1 cellular context compared by ENCODE assay signal in the genomic region with DNA sequence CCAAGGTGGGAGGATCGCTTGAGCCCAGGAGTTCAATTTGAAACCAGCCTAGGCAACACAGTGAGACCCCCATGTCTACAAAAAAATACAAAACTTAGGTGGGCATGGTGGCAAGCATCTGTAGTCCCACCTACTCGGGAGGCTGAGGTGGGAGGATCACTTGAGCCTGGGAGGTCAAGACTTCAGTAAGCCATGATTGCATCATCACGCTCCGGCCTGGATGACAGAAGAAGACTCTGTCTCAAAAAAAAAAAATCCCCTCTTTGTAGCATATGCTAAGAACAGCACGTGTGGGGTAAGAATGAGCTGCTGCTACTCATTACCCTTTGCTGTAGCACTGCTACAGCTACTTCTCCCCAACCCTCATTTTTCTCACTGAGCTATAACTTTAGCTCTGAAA.
A peak's percentile ranks its signal among the peaks of the same experiment; 100 is the strongest.
TF ChIP-seq lines count a peak whose summit lies in the region.

No MANE protein-coding gene starts in this region.

TF ChIP-seq in H1, 55 proteins besides CTCF, POLR2A, EP300 and RAD21:
- TF ChIP-seq, protein P1, sequence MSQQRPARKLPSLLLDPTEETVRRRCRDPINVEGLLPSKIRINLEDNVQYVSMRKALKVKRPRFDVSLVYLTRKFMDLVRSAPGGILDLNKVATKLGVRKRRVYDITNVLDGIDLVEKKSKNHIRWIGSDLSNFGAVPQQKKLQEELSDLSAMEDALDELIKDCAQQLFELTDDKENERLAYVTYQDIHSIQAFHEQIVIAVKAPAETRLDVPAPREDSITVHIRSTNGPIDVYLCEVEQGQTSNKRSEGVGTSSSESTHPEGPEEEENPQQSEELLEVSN (IDR thresholded peaks at IDR 0.05), result no peak
- TF ChIP-seq CEBPB (IDR thresholded peaks at IDR 0.05; ENCODE audit: low read depth, low read length), result 0 out of 2 replicates have a peak, but pooled peaks have one; percentile 44
